In genomic region chr7:34044319-34044643, GRCh38 we compare ENCODE assay signal across 16 cellular contexts.
DNase-seq lines count a peak whose midpoint lies in the region; ATAC-seq and TF ChIP-seq lines count a peak whose summit lies in the region.
"Had no signal": no experiment of that assay in that cellular context is flagged by ENCODE, and none has a peak within 500 bp of the region (broad histone marks: within the 10 kb centered on the region; RNA-seq: fewer than 3 reads in every experiment).

No MANE protein-coding gene starts in this region.

- no peaks in the 10 kb centered on the region for H4K20me1 ChIP-seq in GM23248 (ENCODE audit: insufficient read depth)
- H4K20me1 ChIP-seq: BLaER1 had no signal

- WGBS in GM23248 (ENCODE audit: low coverage in 1 of 2, low lambda C conversion rate in 2 of 2, missing lambda C conversion rate in 2 of 2), 2 experiments, result 77 to 80% methylated on average over 2 of the region's 2 CpGs
- WGBS in psoas muscle, 3 donors, result 26 to 51% (median 35%) methylated on average over 2 of the region's 2 CpGs
- 68 to 76% methylated on average over 2 of the region's 2 CpGs for WGBS in aorta, 2 donors

- H3F3A ChIP-seq in GM23248 (ENCODE audit: insufficient read depth), result peaks cover 43% of the 10 kb centered on the region

- peaks cover 37% of the 10 kb centered on the region for H3K79me2 ChIP-seq in GM23248 (ENCODE audit: insufficient read depth)

- H3K9ac ChIP-seq in GM23248 (no peak overlapping the region), adipocyte (ENCODE audit: low read length) (peak overlapping the region; percentile 53)
- H3K9ac ChIP-seq: BLaER1 had no signal

- TF ChIP-seq CTCF in psoas muscle (IDR thresholded peaks at IDR 0.05), result no peak

- DNase-seq in GM23248 (no peak), adipocyte (ENCODE audit: low read depth) (no peak), psoas muscle (peak; percentile 15 to 41), aorta (no peak), hippocampal formation (lab: John Stamatoyannopoulos, UW) (no peak)
- DNase-seq: CD4-positive, alpha-beta memory T cell; DMS153; DMS79; GDM1; GOT3; H7; HFFc6 had no signal

- peak overlapping the region; percentile 19; the same call in 1 of the 2 replicates for H3K27ac ChIP-seq in GM23248
- no peak overlapping the region for H3K27ac ChIP-seq in psoas muscle
- no peak overlapping the region for H3K27ac ChIP-seq in aorta (ENCODE audit: low read depth in 1 of 2, low read length in 2 of 2)
- H3K27ac ChIP-seq: BLaER1 had no signal

- H3K9me2 ChIP-seq in GM23248 (ENCODE audit: insufficient read depth), result no peaks in the 10 kb centered on the region

- H3K4me1 ChIP-seq in GM23248 (ENCODE audit: insufficient read depth) (peaks cover 51% of the 10 kb centered on the region), adipocyte (ENCODE audit: control insufficient read depth, insufficient read depth, low read length) (peaks cover 43% of the 10 kb centered on the region), psoas muscle (no peaks in the 10 kb centered on the region), aorta (ENCODE audit: control insufficient read depth in 1 of 2, insufficient read depth in 2 of 2, low read length in 2 of 2) (no peaks in the 10 kb centered on the region)
- H3K4me1 ChIP-seq: BLaER1 had no signal

- intact Hi-C loops in psoas muscle (cut with DNase I), result no loop called here
- intact Hi-C loops in aorta (cut with DNase I), result no loop called here

- H3K27me3 ChIP-seq in GM23248 (replicated peaks; ENCODE audit: insufficient read depth) (no peaks in the 10 kb centered on the region), adipocyte (replicated peaks; ENCODE audit: control insufficient read depth, insufficient read depth, low read length) (no peaks in the 10 kb centered on the region), psoas muscle (ENCODE audit: insufficient read depth in 3 of 3, low read length in 2 of 3) (no peaks in the 10 kb centered on the region), aorta (ENCODE audit: control insufficient read depth in 1 of 2, insufficient read depth in 2 of 2, low read length in 1 of 2) (no peaks in the 10 kb centered on the region)
- H3K27me3 ChIP-seq: BLaER1 had no signal

- H3K4me3 ChIP-seq in GM23248, result peak overlapping the region; percentile 41
- H3K4me3 ChIP-seq in adipocyte (ENCODE audit: low read length), result no peak overlapping the region
- H3K4me3 ChIP-seq in psoas muscle, result no peak overlapping the region
- no peak overlapping the region for H3K4me3 ChIP-seq in aorta (ENCODE audit: low read length in 2 of 2)
- H3K4me3 ChIP-seq: BLaER1 had no signal

- peaks cover 16% of the 10 kb centered on the region for H3K36me3 ChIP-seq in GM23248 (ENCODE audit: low read depth)
- peaks cover 11% of the 10 kb centered on the region for H3K36me3 ChIP-seq in adipocyte (ENCODE audit: control insufficient read depth, insufficient read depth, low read length, severe bottlenecking)
- no peaks in the 10 kb centered on the region for H3K36me3 ChIP-seq in psoas muscle (ENCODE audit: insufficient read depth in 1 of 2, low read depth in 1 of 2)
- no peaks in the 10 kb centered on the region for H3K36me3 ChIP-seq in aorta (ENCODE audit: control insufficient read depth in 1 of 2, insufficient read depth in 2 of 2, low read length in 1 of 2)
- H3K36me3 ChIP-seq: BLaER1 had no signal

- in situ Hi-C loops in GM23248 (cut with MboI), result no loop called here

- peak overlapping the region; percentile 45 for H3K4me2 ChIP-seq in GM23248 (ENCODE audit: unreplicated experiment)
- H3K4me2 ChIP-seq: BLaER1 had no signal

- H3K9me3 ChIP-seq in GM23248 (ENCODE audit: low read depth), result no peaks in the 10 kb centered on the region
- H3K9me3 ChIP-seq in adipocyte (ENCODE audit: control insufficient read depth, low read length), result no peaks in the 10 kb centered on the region
- H3K9me3 ChIP-seq in psoas muscle, result no peaks in the 10 kb centered on the region
- peaks cover 3% of the 10 kb centered on the region for H3K9me3 ChIP-seq in aorta (ENCODE audit: control insufficient read depth, low read length)
- H3K9me3 ChIP-seq: BLaER1 had no signal

- no peak for ATAC-seq in psoas muscle
- ATAC-seq in aorta (ENCODE audit: low FRiP score), result peak; percentile 28
- no peak for ATAC-seq in HG03442 (IDR thresholded peaks at IDR 0.05; ENCODE audit: unreplicated experiment)
- no peak for ATAC-seq in HG02588 (IDR thresholded peaks at IDR 0.05; ENCODE audit: unreplicated experiment)
- ATAC-seq: HCT116 had no signal

- H2AFZ ChIP-seq in GM23248, result no peak overlapping the region

Comparison
In these comparisons a context has a peak if more than half of its experiments do, and no peak if none do; other contexts are left out.
1. DNase-seq: peak in psoas muscle (2 of 2); none in GM23248 (single experiment), adipocyte (single experiment), aorta (0 of 2) and hippocampal formation (0 of 2).